ENCODE assay signal across 8 cellular contexts in the genomic region with DNA sequence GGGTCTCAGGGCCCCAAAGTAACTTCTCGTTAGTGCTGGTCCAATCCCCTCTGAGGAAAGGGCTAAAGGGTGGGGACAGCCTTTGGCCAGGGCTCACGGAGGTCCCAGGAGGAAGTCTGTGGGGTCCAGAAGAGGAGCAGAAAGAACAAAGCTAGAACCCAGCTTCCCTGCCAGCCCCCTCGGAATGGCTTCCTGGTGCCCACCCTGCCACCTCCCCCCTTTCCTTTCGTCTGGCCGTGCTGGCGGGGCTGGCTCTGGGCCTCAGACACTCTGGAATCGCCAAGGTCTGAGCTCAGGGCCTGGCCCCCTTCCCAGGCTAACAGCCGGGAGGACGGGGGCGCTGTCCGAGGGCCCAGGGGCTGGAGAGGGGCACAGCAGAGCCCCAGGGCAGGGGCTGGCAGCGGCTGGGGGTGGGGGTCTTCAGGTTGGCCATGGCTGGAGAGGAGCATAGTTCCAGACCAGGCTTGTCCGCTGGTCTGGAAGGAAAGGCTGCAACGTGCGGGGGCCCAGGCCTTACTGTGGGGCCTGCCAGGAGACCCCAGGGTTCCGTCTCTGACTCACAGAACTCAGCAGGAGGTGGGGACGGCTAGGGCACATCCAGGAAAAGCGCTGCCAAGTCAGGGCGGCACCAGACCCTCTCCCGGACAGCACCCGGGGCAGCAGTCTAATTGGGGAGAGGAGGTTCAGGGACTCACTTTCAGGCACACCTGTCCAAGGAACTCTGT. TPM values are rescaled to one million over a fixed set of nuclear protein-coding genes. Genes with fewer than 3 reads are reported as not detected.
DNase-seq lines count a peak whose midpoint lies in the region; ATAC-seq and TF ChIP-seq lines count a peak whose summit lies in the region.

No MANE protein-coding gene starts in this region.

- CTCF ChIA-PET in Calu3 (lab: Charles Lee), result interaction anchor here (1.0 to 3.3 kb wide), 2 partner anchors 11 to 19 kb away, joined by 3 to 21 read pairs; a partner anchor contains a TSS
- CTCF ChIA-PET in T-cell (lab: Charles Lee), result interaction anchor here (0.5 to 1.0 kb wide), 2 partner anchors 11 to 28 kb away, joined by 3 to 7 read pairs; a partner anchor contains a TSS

- H3K27me3 Mint-ChIP-seq in Calu3 (ENCODE audit: unreplicated experiment) (no peaks in the 10 kb centered on the region), T-cell (no peaks in the 10 kb centered on the region)

- no peak for DNase-seq in Calu3
- no peak for DNase-seq in T-cell
- peak; percentile 47 for DNase-seq in fibroblast of peridontal ligament (ENCODE audit: extremely low read depth)
- DNase-seq in osteoblast (ENCODE audit: insufficient read length, low spot score, missing footprints), result peak; percentile 95
- no peak for DNase-seq in iPS-NIHi7 (ENCODE audit: extremely low spot score)
- no peak for DNase-seq in stimulated activated CD4-positive, alpha-beta T cell treated with anti-CD3 and anti-CD28 coated beads, Interleukin-12 subunit alpha, Interleukin-12 subunit beta, amount 100 ng/mL, for 4 hours

- POLR2A ChIA-PET in T-cell (lab: Charles Lee), result no interaction called here

- H3K4me3 Mint-ChIP-seq in Calu3 (ENCODE audit: low read depth, unreplicated experiment) (peak overlapping the region; percentile 77), T-cell (peak overlapping the region; percentile 62 to 91 (median 64))

- intact Hi-C loops in Calu3 (cut with micrococcal nuclease; ENCODE audit: unreplicated experiment), result no loop called here

- peak overlapping the region; percentile 72 for H3K4me2 ChIP-seq in osteoblast (ENCODE audit: insufficient read depth, low read length)

- H3K9me3 ChIP-seq in osteoblast (ENCODE audit: low read depth, low read length), result no peaks in the 10 kb centered on the region

- H3K9me3 Mint-ChIP-seq in Calu3 (ENCODE audit: low read depth, unreplicated experiment) (no peaks in the 10 kb centered on the region), T-cell (no peaks in the 10 kb centered on the region)

- ATAC-seq in T-cell (replicated peaks in 1 of 4) (no peak), HG03460 (IDR thresholded peaks at IDR 0.05; ENCODE audit: unreplicated experiment) (no peak), GM21576 (IDR thresholded peaks at IDR 0.05; ENCODE audit: unreplicated experiment) (no peak)

- no peak for TF ChIP-seq CTCF in Calu3 (IDR thresholded peaks at IDR 0.05; ENCODE audit: unreplicated experiment)
- TF ChIP-seq CTCF in osteoblast (IDR thresholded peaks at IDR 0.05; ENCODE audit: extremely low read depth, low read depth, low read length), result no peak

- peak overlapping the region; percentile 20 for H3K27ac Mint-ChIP-seq in Calu3 (ENCODE audit: unreplicated experiment)
- peak overlapping the region; percentile 83 to 86 for H3K27ac Mint-ChIP-seq in T-cell

- no peaks in the 10 kb centered on the region for H3K27me3 ChIP-seq in osteoblast (ENCODE audit: insufficient read depth, low read length)

- H3K4me1 Mint-ChIP-seq in Calu3 (ENCODE audit: low read depth, unreplicated experiment) (peaks cover 72% of the 10 kb centered on the region), T-cell (peaks cover 60 to 67% (median 65%) of the 10 kb centered on the region in 3 donors)

- peak overlapping the region; percentile 75 for H2AFZ ChIP-seq in osteoblast (ENCODE audit: low read length)

- H4K20me1 ChIP-seq in osteoblast (ENCODE audit: insufficient read depth, low read length), result peaks cover 19% of the 10 kb centered on the region

- peaks cover 57% of the 10 kb centered on the region for H3K36me3 Mint-ChIP-seq in Calu3 (ENCODE audit: insufficient read depth, unreplicated experiment)
- H3K36me3 Mint-ChIP-seq in T-cell, result no peaks in the 10 kb centered on the region

- peak overlapping the region; percentile 86 for H3K27ac ChIP-seq in osteoblast (ENCODE audit: low read depth, low read length)

- no TSS peak for BruUV-seq in Calu3 (replicated peaks; lab: Mats Ljungman, UMichigan)

- H3K79me2 ChIP-seq in osteoblast (ENCODE audit: insufficient read depth, low read length), result peaks cover 35% of the 10 kb centered on the region

- H3K36me3 ChIP-seq in osteoblast (ENCODE audit: insufficient read depth, low read length), result no peaks in the 10 kb centered on the region

- H3K4me1 ChIP-seq in osteoblast (ENCODE audit: insufficient read depth, low read length), result peaks cover 56% of the 10 kb centered on the region

- H3K4me3 ChIP-seq in osteoblast (ENCODE audit: insufficient read depth, low read length), result peak overlapping the region; percentile 82

RNA-seq across cellular contexts. Expression of a gene that starts 0.8 kb away (rescaled TPM):
- 166 and 169 TPM in 2 replicates for total RNA-seq in Calu3 (2022)
- total RNA-seq in T-cell, result 100 to 1,000 TPM; 200 to 364 (median 284) TPM
- 40.7 and 41.6 TPM in 2 replicates for total RNA-seq in osteoblast

RNA-seq across cellular contexts. Expression of a gene that starts 11.3 kb away (rescaled TPM):
- 40.7 and 45.3 TPM in 2 replicates for total RNA-seq in Calu3 (2022)
- total RNA-seq in T-cell, result 10 to 100 TPM; 32.5 to 36.9 (median 34.5) TPM
- 37.1 and 42.3 TPM in 2 replicates for total RNA-seq in osteoblast

RNA-seq across cellular contexts. Expression of a gene that starts 13.4 kb away (rescaled TPM):
- total RNA-seq in Calu3 (2022) (29.8 and 30.6 TPM in 2 replicates), T-cell (10 to 100 TPM; 36.3 to 72.9 (median 69.3) TPM), osteoblast (31.5 and 36.2 TPM in 2 replicates)

RNA-seq across cellular contexts. Expression of a gene that starts 16.9 kb away (rescaled TPM):
- total RNA-seq in Calu3 (2022), result 73.7 and 81.0 TPM in 2 replicates
- 100 to 1,000 TPM; 115 to 170 (median 150) TPM for total RNA-seq in T-cell
- total RNA-seq in osteoblast, result 43.9 and 58.6 TPM in 2 replicates

RNA-seq across cellular contexts. Expression of a gene that starts 34.1 kb away (rescaled TPM):
- 47.8 and 53.6 TPM in 2 replicates for total RNA-seq in Calu3 (2022)
- total RNA-seq in T-cell, result 10 to 100 TPM; 66.4 to 96.8 (median 76.8) TPM
- total RNA-seq in osteoblast, result 109 and 115 TPM in 2 replicates

Comparison
In these comparisons a context has a peak if more than half of its experiments do, and no peak if none do; other contexts are left out.
1. DNase-seq: peak in fibroblast of peridontal ligament (single experiment) and osteoblast (single experiment); none in Calu3 (single experiment), T-cell (0 of 34), iPS-NIHi7 (single experiment) and stimulated activated CD4-positive, alpha-beta T cell treated with anti-CD3 and anti-CD28 coated beads, Interleukin-12 subunit alpha, Interleukin-12 subunit beta, amount 100 ng/mL, for 4 hours (single experiment).